In genomic region chr15:61097057-61097456, GRCh38 we compare ENCODE assay signal across 32 cellular contexts.
"Had no signal": no experiment of that assay in that cellular context is flagged by ENCODE, and none has a peak within 500 bp of the region (broad histone marks: within the 10 kb centered on the region; RNA-seq: fewer than 3 reads in every experiment).

No MANE protein-coding gene starts in this region.

- ATAC-seq: activated CD4-positive, CD25-positive, alpha-beta regulatory T cell treated with anti-CD3 and anti-CD28 coated beads, Interleukin-2, amount 50 U/mL, for 24 hours; activated CD8-positive, alpha-beta T cell treated with anti-CD3 and anti-CD28 coated beads for 36 hours; activated T-cell treated with anti-CD3 and anti-CD28 coated beads, Interleukin-2, amount 50 U/mL, for 4 hours; activated T-helper 17 cell treated with anti-CD3 and anti-CD28 coated beads, Interleukin-2, amount 50 U/mL, for 72 hours; body of pancreas; effector memory CD8-positive, alpha-beta T cell; foreskin keratinocyte; gastrocnemius medialis; T-helper 17 cell had no signal

- DNase-seq: activated B cell treated with CpG ODN at 0.5 μM for 24 hours; activated CD4-positive, alpha-beta T cell treated with anti-CD3 and anti-CD28 coated beads for 48 hours; activated CD4-positive, alpha-beta T cell treated with anti-CD3 and anti-CD28 coated beads, Interleukin-2, amount 50 U/mL, for 1 hour; activated CD4-positive, alpha-beta T cell treated with anti-CD3 and anti-CD28 coated beads, Interleukin-2, amount 50 U/mL, for 48 hours; activated CD8-positive, alpha-beta memory T cell treated with anti-CD3 and anti-CD28 coated beads for 24 hours; activated CD8-positive, alpha-beta T cell treated with anti-CD3 and anti-CD28 coated beads for 36 hours; activated effector memory CD4-positive, alpha-beta T cell treated with Interleukin-2 at 50 U/mL for 16 hours; activated gamma-delta T cell treated with Interleukin-2 at 50 U/mL for 16 hours; activated naive CD4-positive, alpha-beta T cell treated with anti-CD3 and anti-CD28 coated beads, Interleukin-2, amount 50 U/mL, for 16 hours; activated naive CD4-positive, alpha-beta T cell treated with Interleukin-2 at 50 U/mL for 16 hours; activated T-cell treated with anti-CD3 and anti-CD28 coated beads, Interleukin-2, amount 50 U/mL, for 4 hours; amniotic stem cell; anterior cingulate cortex; body of pancreas; central memory CD4-positive, alpha-beta T cell; cortex of kidney; dermis blood vessel endothelial cell; effector CD4-positive, alpha-beta T cell; effector memory CD8-positive, alpha-beta T cell; erythroblast; foreskin keratinocyte; gastrocnemius medialis; glutamatergic neuron; T-helper 1 cell; T-helper 17 cell; T1000; WERI-Rb-1 had no signal

- H3K27me3 ChIP-seq: body of pancreas, esophagus muscularis mucosa, gastrocnemius medialis had no signal

- H3K9me3 ChIP-seq: body of pancreas, esophagus muscularis mucosa, gastrocnemius medialis had no signal

- H3K4me3 ChIP-seq: body of pancreas, esophagus muscularis mucosa, gastrocnemius medialis had no signal

- H3K27ac ChIP-seq: body of pancreas, esophagus muscularis mucosa, foreskin keratinocyte, gastrocnemius medialis, WERI-Rb-1 had no signal

- H3K4me1 ChIP-seq: foreskin keratinocyte had no signal

- H3K36me3 ChIP-seq: gastrocnemius medialis had no signal

- FAIRE-seq: astrocyte, colon had no signal
